In the genomic region with DNA sequence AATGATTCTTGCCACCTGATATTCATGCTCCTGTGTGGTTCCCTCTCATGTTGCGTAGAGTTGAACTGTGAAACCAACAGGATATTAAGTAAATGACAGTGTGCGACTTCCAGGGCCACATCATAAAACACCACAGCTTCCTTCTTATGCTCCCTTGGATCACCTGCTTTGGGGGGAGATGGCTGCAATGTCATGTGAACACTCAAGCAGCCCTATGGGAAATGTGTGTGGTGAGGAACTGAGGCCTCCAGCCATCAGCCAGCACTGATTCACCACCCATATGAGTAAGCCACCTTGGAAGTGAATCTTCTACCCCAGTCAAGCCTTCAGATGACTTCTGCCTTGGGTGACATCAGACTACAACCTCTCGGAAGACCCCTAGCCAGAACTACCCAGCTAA, we compare ENCODE assay signal across 19 cellular contexts.
A peak's percentile ranks its signal among the peaks of the same experiment; 100 is the strongest.
DNase-seq lines count a peak whose midpoint lies in the region; ATAC-seq and TF ChIP-seq lines count a peak whose summit lies in the region.
"Had no signal": no experiment of that assay in that cellular context is flagged by ENCODE, and none has a peak within 500 bp of the region (broad histone marks: within the 10 kb centered on the region; RNA-seq: fewer than 3 reads in every experiment).

No MANE protein-coding gene starts in this region.

- WGBS in endodermal cell (ENCODE audit: insufficient coverage in 1 of 2, insufficient read length in 1 of 2), 2 experiments = 98 to 100% methylated on average over 1 to 3 of the region's 3 CpGs
- WGBS in mesenchymal stem cell = 100% methylated on average over 1 of the region's 3 CpGs

- no peak overlapping the region for H3K9ac ChIP-seq in endodermal cell (ENCODE audit: extremely low read depth, low read length, poor library complexity, severe bottlenecking)
- no peak overlapping the region for H3K9ac ChIP-seq in mesenchymal stem cell (ENCODE audit: low read length)
- H3K9ac ChIP-seq: BLaER1 had no signal

- no peak for DNase-seq in natural killer cell treated with Interleukin-12 subunit alpha and Interleukin-12 subunit beta and Interleukin-15 and Interleukin-18, amount 100 ng/mL, for 72 hours (ENCODE audit: low spot score)
- no peak for DNase-seq in natural killer cell
- peak; percentile 19 for DNase-seq in endodermal cell
- no peak for DNase-seq in mesenchymal stem cell
- DNase-seq in SK-N-DZ (ENCODE audit: low spot score) = no peak
- no peak for DNase-seq in T-helper 9 cell
- DNase-seq: Caco-2; CD4-positive, CD25-positive, alpha-beta regulatory T cell; CD8-positive, alpha-beta T cell; DMS153; EL; GDM1; GOT3; HCEC 1CT had no signal

- intact Hi-C loops in natural killer cell (cut with micrococcal nuclease) = no loop called here

- peaks cover 15% of the 10 kb centered on the region for H3K9me3 Mint-ChIP-seq in natural killer cell treated with Interleukin-12 subunit alpha and Interleukin-12 subunit beta and Interleukin-15 and Interleukin-18, amount 100 ng/mL, for 72 hours
- peaks cover 5 to 6% of the 10 kb centered on the region in 2 donors for H3K9me3 Mint-ChIP-seq in natural killer cell
- H3K9me3 Mint-ChIP-seq in endodermal cell = peaks cover 6% of the 10 kb centered on the region

- peak; percentile 56 for ATAC-seq in natural killer cell treated with Interleukin-12 subunit alpha and Interleukin-12 subunit beta and Interleukin-15 and Interleukin-18, amount 100 ng/mL, for 72 hours
- no peak for ATAC-seq in natural killer cell
- ATAC-seq: CD8-positive, alpha-beta T cell; GM12878 had no signal

- H3K18ac ChIP-seq in mesenchymal stem cell (ENCODE audit: low read depth in 1 of 2, low read length in 2 of 2) = no peak overlapping the region

- H3K27ac ChIP-seq in endodermal cell (ENCODE audit: low read depth, low read length) = no peak overlapping the region
- no peak overlapping the region for H3K27ac ChIP-seq in mesenchymal stem cell (ENCODE audit: low read length, poor library complexity, severe bottlenecking)
- H3K27ac ChIP-seq: 22Rv1, BLaER1, C4-2B had no signal

- H2BK12ac ChIP-seq in mesenchymal stem cell (ENCODE audit: low read length in 2 of 2) = no peak overlapping the region

- no peak overlapping the region for H3K23ac ChIP-seq in mesenchymal stem cell (ENCODE audit: low read length in 2 of 2)

- H3K4me1 Mint-ChIP-seq in natural killer cell treated with Interleukin-12 subunit alpha and Interleukin-12 subunit beta and Interleukin-15 and Interleukin-18, amount 100 ng/mL, for 72 hours (ENCODE audit: low read depth in 2 of 2) = no peaks in the 10 kb centered on the region
- H3K4me1 Mint-ChIP-seq in natural killer cell (no peaks in the 10 kb centered on the region), endodermal cell (peaks cover 2% of the 10 kb centered on the region)
- H3K4me1 Mint-ChIP-seq: B cell; CD4-positive, CD25-positive, alpha-beta regulatory T cell had no signal

- H3K9me3 ChIP-seq in endodermal cell (ENCODE audit: control insufficient read depth, low read length) (no peaks in the 10 kb centered on the region), mesenchymal stem cell (ENCODE audit: control insufficient read depth, low read length) (no peaks in the 10 kb centered on the region)
- H3K9me3 ChIP-seq: Caco-2 had no signal

- TF ChIP-seq CTCF in natural killer cell (IDR thresholded peaks at IDR 0.05) (no peak), endodermal cell (conservative IDR thresholded peaks at IDR 0.05) (no peak)

- no peaks in the 10 kb centered on the region for H3K4me1 ChIP-seq in endodermal cell (ENCODE audit: control insufficient read depth, insufficient read depth, low read length)
- H3K4me1 ChIP-seq in mesenchymal stem cell (ENCODE audit: control insufficient read depth, insufficient read depth, low read depth, low read length) = no peaks in the 10 kb centered on the region
- H3K4me1 ChIP-seq: Caco-2 had no signal

- H3K36me3 Mint-ChIP-seq in natural killer cell treated with Interleukin-12 subunit alpha and Interleukin-12 subunit beta and Interleukin-15 and Interleukin-18, amount 100 ng/mL, for 72 hours = no peaks in the 10 kb centered on the region
- no peaks in the 10 kb centered on the region for H3K36me3 Mint-ChIP-seq in natural killer cell
- H3K36me3 Mint-ChIP-seq in endodermal cell (ENCODE audit: low read depth) = peaks cover 3% of the 10 kb centered on the region
- H3K36me3 Mint-ChIP-seq: CD4-positive, CD25-positive, alpha-beta regulatory T cell; CD8-positive, alpha-beta T cell had no signal

- H3K4me2 ChIP-seq in mesenchymal stem cell (ENCODE audit: low read length, poor library complexity, severe bottlenecking) = no peak overlapping the region
- H3K4me2 ChIP-seq: BLaER1 had no signal

- no peak overlapping the region for H2BK5ac ChIP-seq in mesenchymal stem cell (ENCODE audit: low read depth, low read length, poor library complexity, severe bottlenecking)

- no peak overlapping the region for H2AK5ac ChIP-seq in mesenchymal stem cell (ENCODE audit: low read length, severe bottlenecking)

- peak overlapping the region; percentile 61 for H4K91ac ChIP-seq in mesenchymal stem cell (ENCODE audit: low read length)

- H3K36me3 ChIP-seq in endodermal cell (ENCODE audit: control insufficient read depth, insufficient read depth, low read length) (no peaks in the 10 kb centered on the region), mesenchymal stem cell (ENCODE audit: control insufficient read depth in 1 of 2, insufficient read depth in 2 of 2, low read depth in 1 of 2, low read length in 2 of 2) (no peaks in the 10 kb centered on the region)
- H3K36me3 ChIP-seq: BLaER1 had no signal

- no peak overlapping the region for H4K8ac ChIP-seq in mesenchymal stem cell (ENCODE audit: low read length)

- H3K4me3 Mint-ChIP-seq in natural killer cell treated with Interleukin-12 subunit alpha and Interleukin-12 subunit beta and Interleukin-15 and Interleukin-18, amount 100 ng/mL, for 72 hours = no peak overlapping the region
- no peak overlapping the region for H3K4me3 Mint-ChIP-seq in natural killer cell
- no peak overlapping the region for H3K4me3 Mint-ChIP-seq in endodermal cell
- H3K4me3 Mint-ChIP-seq: B cell; CD4-positive, CD25-positive, alpha-beta regulatory T cell; CD8-positive, alpha-beta T cell had no signal

- no peak overlapping the region for H3K27ac Mint-ChIP-seq in natural killer cell treated with Interleukin-12 subunit alpha and Interleukin-12 subunit beta and Interleukin-15 and Interleukin-18, amount 100 ng/mL, for 72 hours
- H3K27ac Mint-ChIP-seq in natural killer cell = no peak overlapping the region
- no peak overlapping the region for H3K27ac Mint-ChIP-seq in endodermal cell
- H3K27ac Mint-ChIP-seq: B cell; CD4-positive, CD25-positive, alpha-beta regulatory T cell; CD8-positive, alpha-beta T cell had no signal

- no peak overlapping the region for H2BK120ac ChIP-seq in mesenchymal stem cell (ENCODE audit: low read depth, low read length)

- no peak overlapping the region for H2AFZ ChIP-seq in mesenchymal stem cell (ENCODE audit: low read depth, low read length)

- H2BK15ac ChIP-seq in mesenchymal stem cell (ENCODE audit: low read depth, poor library complexity, severe bottlenecking) = no peak overlapping the region

- H3K27me3 ChIP-seq in endodermal cell (ENCODE audit: control insufficient read depth, insufficient read depth, low read length, poor library complexity, severe bottlenecking) (peaks cover 45% of the 10 kb centered on the region), mesenchymal stem cell (ENCODE audit: control insufficient read depth in 1 of 2, insufficient read depth in 1 of 2, low read length in 2 of 2) (no peaks in the 10 kb centered on the region)
- H3K27me3 ChIP-seq: BLaER1 had no signal

- H3K27me3 Mint-ChIP-seq in natural killer cell treated with Interleukin-12 subunit alpha and Interleukin-12 subunit beta and Interleukin-15 and Interleukin-18, amount 100 ng/mL, for 72 hours = peaks cover 7 to 9% of the 10 kb centered on the region in 2 donors
- H3K27me3 Mint-ChIP-seq in natural killer cell (ENCODE audit: low read depth in 2 of 2) (peaks cover 6 to 8% of the 10 kb centered on the region in 2 donors), endodermal cell (ENCODE audit: insufficient read depth) (peaks cover 6% of the 10 kb centered on the region)
- H3K27me3 Mint-ChIP-seq: B cell had no signal

- H3K4me3 ChIP-seq in endodermal cell (ENCODE audit: low read length) (no peak overlapping the region), mesenchymal stem cell (ENCODE audit: insufficient read depth in 1 of 2, low read depth in 1 of 2, low read length in 2 of 2) (no peak overlapping the region)
- H3K4me3 ChIP-seq: BLaER1, GM12878 had no signal

- H3K4ac ChIP-seq in mesenchymal stem cell (ENCODE audit: low read depth in 1 of 2, low read length in 2 of 2) = no peak overlapping the region

- H3K14ac ChIP-seq in mesenchymal stem cell (ENCODE audit: low read length in 2 of 2) = no peak overlapping the region

- no peaks in the 10 kb centered on the region for H3K79me1 ChIP-seq in mesenchymal stem cell (replicated peaks; ENCODE audit: low read length, poor library complexity, severe bottlenecking)

Comparison
In these comparisons a context has a peak if more than half of its experiments do, and no peak if none do; other contexts are left out.
1. ATAC-seq: peak in natural killer cell treated with Interleukin-12 subunit alpha and Interleukin-12 subunit beta and Interleukin-15 and Interleukin-18, amount 100 ng/mL, for 72 hours (2 of 2); none in natural killer cell (0 of 3).